Comparison of ENCODE assay signal across 2 cellular contexts in genomic region chr1:58244872-58245271, GRCh38.
A peak's percentile ranks its signal among the peaks of the same experiment; 100 is the strongest.
TF ChIP-seq lines count a peak whose summit lies in the region.

No MANE protein-coding gene starts in this region.

TF ChIP-seq in SK-N-SH, 30 proteins besides CTCF, POLR2A, EP300 and RAD21 (continued from another document):
- TF ChIP-seq, protein P1, sequence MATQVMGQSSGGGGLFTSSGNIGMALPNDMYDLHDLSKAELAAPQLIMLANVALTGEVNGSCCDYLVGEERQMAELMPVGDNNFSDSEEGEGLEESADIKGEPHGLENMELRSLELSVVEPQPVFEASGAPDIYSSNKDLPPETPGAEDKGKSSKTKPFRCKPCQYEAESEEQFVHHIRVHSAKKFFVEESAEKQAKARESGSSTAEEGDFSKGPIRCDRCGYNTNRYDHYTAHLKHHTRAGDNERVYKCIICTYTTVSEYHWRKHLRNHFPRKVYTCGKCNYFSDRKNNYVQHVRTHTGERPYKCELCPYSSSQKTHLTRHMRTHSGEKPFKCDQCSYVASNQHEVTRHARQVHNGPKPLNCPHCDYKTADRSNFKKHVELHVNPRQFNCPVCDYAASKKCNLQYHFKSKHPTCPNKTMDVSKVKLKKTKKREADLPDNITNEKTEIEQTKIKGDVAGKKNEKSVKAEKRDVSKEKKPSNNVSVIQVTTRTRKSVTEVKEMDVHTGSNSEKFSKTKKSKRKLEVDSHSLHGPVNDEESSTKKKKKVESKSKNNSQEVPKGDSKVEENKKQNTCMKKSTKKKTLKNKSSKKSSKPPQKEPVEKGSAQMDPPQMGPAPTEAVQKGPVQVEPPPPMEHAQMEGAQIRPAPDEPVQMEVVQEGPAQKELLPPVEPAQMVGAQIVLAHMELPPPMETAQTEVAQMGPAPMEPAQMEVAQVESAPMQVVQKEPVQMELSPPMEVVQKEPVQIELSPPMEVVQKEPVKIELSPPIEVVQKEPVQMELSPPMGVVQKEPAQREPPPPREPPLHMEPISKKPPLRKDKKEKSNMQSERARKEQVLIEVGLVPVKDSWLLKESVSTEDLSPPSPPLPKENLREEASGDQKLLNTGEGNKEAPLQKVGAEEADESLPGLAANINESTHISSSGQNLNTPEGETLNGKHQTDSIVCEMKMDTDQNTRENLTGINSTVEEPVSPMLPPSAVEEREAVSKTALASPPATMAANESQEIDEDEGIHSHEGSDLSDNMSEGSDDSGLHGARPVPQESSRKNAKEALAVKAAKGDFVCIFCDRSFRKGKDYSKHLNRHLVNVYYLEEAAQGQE (IDR thresholded peaks at IDR 0.05; ENCODE audit: low read depth, low read length): peak; percentile 66
TF ChIP-seq in SK-N-SH: peak in this region for 1.

TF ChIP-seq in SK-N-SH treated with all-trans-retinoic acid at 6 μM for 48 hours, 23 proteins besides CTCF, POLR2A, EP300 and RAD21 (continued from another document):
- TF ChIP-seq TSHZ2 (CRISPR knock-in tag; IDR thresholded peaks at IDR 0.05) (no peak), SNAI2 (CRISPR knock-in tag; IDR thresholded peaks at IDR 0.05) (no peak), ESRRG (CRISPR knock-in tag; IDR thresholded peaks at IDR 0.05) (no peak), ARNTL (CRISPR knock-in tag; IDR thresholded peaks at IDR 0.05; ENCODE audit: borderline replicate concordance, low read depth) (no peak), ISL1 (CRISPR knock-in tag; IDR thresholded peaks at IDR 0.05) (no peak), BACH2 (CRISPR knock-in tag; IDR thresholded peaks at IDR 0.05; ENCODE audit: borderline replicate concordance) (no peak), PPARA (CRISPR knock-in tag; IDR thresholded peaks at IDR 0.05; ENCODE audit: borderline replicate concordance) (no peak), GLIS3 (CRISPR knock-in tag; IDR thresholded peaks at IDR 0.05) (no peak), ZNF8 (CRISPR knock-in tag; IDR thresholded peaks at IDR 0.05) (no peak), ZFP3 (CRISPR knock-in tag; IDR thresholded peaks at IDR 0.05) (no peak), ZFP30 (CRISPR knock-in tag; IDR thresholded peaks at IDR 0.05) (no peak), TOX (CRISPR knock-in tag; IDR thresholded peaks at IDR 0.05; ENCODE audit: borderline replicate concordance) (no peak)
